ENCODE assay signal across 7 cellular contexts in genomic region chr20:56400001-56400640, GRCh38. TPM values are rescaled to one million over a fixed set of nuclear protein-coding genes. Genes with fewer than 3 reads are reported as not detected.
DNase-seq lines count a peak whose midpoint lies in the region; ATAC-seq and TF ChIP-seq lines count a peak whose summit lies in the region.

No MANE protein-coding gene starts in this region.

- no peak overlapping the region for H3K4me3 ChIP-seq in tibial nerve

- H3K4me1 Mint-ChIP-seq in effector memory CD8-positive, alpha-beta T cell (ENCODE audit: low read depth in 2 of 2), result peaks cover 4% of the 10 kb centered on the region in 2 donors

- TF ChIP-seq CTCF in GM10266 (IDR thresholded peaks at IDR 0.05; ENCODE audit: control insufficient read depth, insufficient read depth, low read depth, missing control alignments) (peak; percentile 80), tibial nerve (IDR thresholded peaks at IDR 0.05) (peak; percentile 58 to 81 (median 61))

- ATAC-seq in HG02588 (IDR thresholded peaks at IDR 0.05; ENCODE audit: unreplicated experiment), result peak; percentile 51
- peak; percentile 85 for ATAC-seq in effector memory CD8-positive, alpha-beta T cell (replicated peaks)

- H3K4me1 ChIP-seq in tibial nerve, result peaks cover 0 to 16% (median 5%) of the 10 kb centered on the region in 4 donors

- peaks cover 85% of the 10 kb centered on the region for H3K36me3 Mint-ChIP-seq in effector memory CD8-positive, alpha-beta T cell (ENCODE audit: insufficient read depth)

- H3K9me3 Mint-ChIP-seq in effector memory CD8-positive, alpha-beta T cell, result no peaks in the 10 kb centered on the region

- H3K27me3 Mint-ChIP-seq in effector memory CD8-positive, alpha-beta T cell, result no peaks in the 10 kb centered on the region

- H3K36me3 ChIP-seq in tibial nerve, result peaks cover 0 to 88% (median 28%) of the 10 kb centered on the region in 3 donors

- H3K27me3 ChIP-seq in tibial nerve, result no peaks in the 10 kb centered on the region

- TF ChIP-seq POLR2A in tibial nerve (IDR thresholded peaks at IDR 0.05), result no peak

- peak overlapping the region; percentile 35 to 53 for H3K27ac Mint-ChIP-seq in effector memory CD8-positive, alpha-beta T cell

- no peak for TF ChIP-seq EP300 in tibial nerve (IDR thresholded peaks at IDR 0.05)

- H3K4me3 Mint-ChIP-seq in effector memory CD8-positive, alpha-beta T cell, result no peak overlapping the region

- DNase-seq in GM10266 (ENCODE audit: extremely low spot score), result peak; percentile 49
- DNase-seq in NCI-H2227 (lab: John Stamatoyannopoulos, UW; ENCODE audit: unreplicated experiment), result peak; percentile 72
- DNase-seq in activated CD4-positive, alpha-beta T cell treated with anti-CD3 and anti-CD28 coated beads for 24 hours (ENCODE audit: low read depth in 2 of 2), result peak; percentile 21 to 55
- peak; percentile 65 to 71 (median 67) for DNase-seq in effector memory CD8-positive, alpha-beta T cell
- peak; percentile 82 for DNase-seq in myocyte (ENCODE audit: low read depth)
- peak in 1 of 2 donors; percentile 81 for DNase-seq in tibial nerve (ENCODE audit: low spot score in 2 of 2)

- no peaks in the 10 kb centered on the region for H3K9me3 ChIP-seq in tibial nerve

- no peak overlapping the region for H3K27ac ChIP-seq in tibial nerve

RNA-seq across cellular contexts. Expression of gene CSTF1, which starts 7.7 kb away (rescaled TPM):
- total RNA-seq in myocyte (42.3 and 45.5 TPM in 2 replicates), tibial nerve (10 to 100 TPM; 17.6 to 25.9 (median 22.7) TPM)
- 30.0 TPM for polyA plus RNA-seq in myocyte (2012)

RNA-seq across cellular contexts. Expression of gene AURKA, which starts 8.1 kb away (rescaled TPM):
- total RNA-seq in myocyte (5.7 and 11.6 TPM in 2 replicates), tibial nerve (1 to 10 TPM in 3 of 4 donors, under 1 TPM in 1; 0.42 to 4.3 (median 1.7) TPM)
- polyA plus RNA-seq in myocyte (2012), result 2.0 TPM

RNA-seq across cellular contexts. Expression of gene CASS4, which starts 11.9 kb away (rescaled TPM):
- 20.9 and 48.0 TPM in 2 replicates for total RNA-seq in myocyte
- polyA plus RNA-seq in myocyte (2012), result 19.5 TPM
- 1 to 10 TPM; 2.0 to 7.5 (median 3.6) TPM for total RNA-seq in tibial nerve

RNA-seq across cellular contexts. Expression of gene FAM210B, which starts 41.3 kb away (rescaled TPM):
- 42.6 and 54.5 TPM in 2 replicates for total RNA-seq in myocyte
- polyA plus RNA-seq in myocyte (2012), result 33.8 TPM
- total RNA-seq in tibial nerve, result 10 to 100 TPM; 36.8 to 56.6 (median 52.3) TPM
